Comparison of ENCODE assay signal across 10 cellular contexts in genomic region chr2:103788875-103789715, GRCh38.
A peak's percentile ranks its signal among the peaks of the same experiment; 100 is the strongest.
DNase-seq lines count a peak whose midpoint lies in the region; ATAC-seq, FAIRE-seq and TF ChIP-seq lines count a peak whose summit lies in the region.
"Had no signal": no experiment of that assay in that cellular context is flagged by ENCODE, and none has a peak within 500 bp of the region (broad histone marks: within the 10 kb centered on the region; RNA-seq: fewer than 3 reads in every experiment).

No MANE protein-coding gene starts in this region.

- FAIRE-seq in bronchial epithelial cell (lab: Jason Lieb, UNC) = no peak

- WGBS in lung, 2 donors = 27 to 45% methylated on average over 4 of the region's 4 CpGs

- H3K4me3 ChIP-seq in bronchial epithelial cell (ENCODE audit: low read depth, low read length) (no peak overlapping the region), lung (no peak overlapping the region)
- H3K4me3 ChIP-seq: BLaER1 treated with 17β-estradiol and CSF1 and Interleukin-3, amounts not matched to agents 10 nM and 100 nM had no signal

- H3K9me3 ChIP-seq in lung (ENCODE audit: control insufficient read depth in 2 of 2, insufficient read depth in 1 of 2, low read length in 1 of 2) = peaks cover 0 to 3% of the 10 kb centered on the region in 2 donors

- H3K4me1 ChIP-seq in lung (ENCODE audit: control insufficient read depth in 2 of 2, insufficient read depth in 2 of 2, low read length in 2 of 2) = no peaks in the 10 kb centered on the region
- H3K4me1 ChIP-seq: BLaER1 treated with 17β-estradiol and CSF1 and Interleukin-3, amounts not matched to agents 10 nM and 100 nM had no signal

- peak; percentile 28 for DNase-seq in COLO829 (ENCODE audit: low spot score)
- peak; percentile 67 for DNase-seq in NCI-H1092 treated with DMSO at 0.1 percent for 48 hours (lab: John Stamatoyannopoulos, UW)
- peak; percentile 48 for DNase-seq in bronchial epithelial cell (ENCODE audit: low read depth)
- peak; percentile 70 for DNase-seq in lung (ENCODE audit: low spot score)
- DNase-seq in NCI-H526 treated with DMSO at 0.1 percent for 48 hours (lab: John Stamatoyannopoulos, UW) = no peak
- DNase-seq: RPMI8226 had no signal

- ATAC-seq in lung (ENCODE audit: insufficient read depth, low FRiP score) = peak; percentile 51
- ATAC-seq in GM18502 (IDR thresholded peaks at IDR 0.05; ENCODE audit: poor library complexity, unreplicated experiment) = no peak
- ATAC-seq in GM21576 (IDR thresholded peaks at IDR 0.05; ENCODE audit: unreplicated experiment) = no peak
- ATAC-seq in GM21737 (IDR thresholded peaks at IDR 0.05; ENCODE audit: unreplicated experiment) = no peak

- TF ChIP-seq CTCF in bronchial epithelial cell (IDR thresholded peaks at IDR 0.05; ENCODE audit: insufficient read depth, low read length, severe bottlenecking) (no peak), lung (IDR thresholded peaks at IDR 0.05; ENCODE audit: control extremely low read depth, extremely low read depth) (no peak)

- H3K27me3 ChIP-seq in bronchial epithelial cell (ENCODE audit: control insufficient read depth, insufficient read depth, low read length) (no peaks in the 10 kb centered on the region), lung (ENCODE audit: control insufficient read depth, insufficient read depth) (no peaks in the 10 kb centered on the region)
- H3K27me3 ChIP-seq: BLaER1 treated with 17β-estradiol and CSF1 and Interleukin-3, amounts not matched to agents 10 nM and 100 nM had no signal

- H3K27ac ChIP-seq in lung (ENCODE audit: low read depth in 1 of 2, low read length in 1 of 2) = no peak overlapping the region
- H3K27ac ChIP-seq: BLaER1 treated with 17β-estradiol and CSF1 and Interleukin-3, amounts not matched to agents 10 nM and 100 nM had no signal

- H3K36me3 ChIP-seq in bronchial epithelial cell (ENCODE audit: control insufficient read depth, insufficient read depth, low read length) = no peaks in the 10 kb centered on the region
- H3K36me3 ChIP-seq in lung (ENCODE audit: control insufficient read depth in 2 of 2, insufficient read depth in 2 of 2, low read length in 2 of 2) = no peaks in the 10 kb centered on the region
- H3K36me3 ChIP-seq: BLaER1 treated with 17β-estradiol and CSF1 and Interleukin-3, amounts not matched to agents 10 nM and 100 nM had no signal
